ENCODE assay signal across 1 cellular context in genomic region chr19:31372245-31372781, GRCh38.
TF ChIP-seq lines count a peak whose summit lies in the region.

No MANE protein-coding gene starts in this region.

TF ChIP-seq in SK-N-SH, 30 proteins besides CTCF, POLR2A, EP300 and RAD21 (continued from another document):
- TF ChIP-seq, protein P1, sequence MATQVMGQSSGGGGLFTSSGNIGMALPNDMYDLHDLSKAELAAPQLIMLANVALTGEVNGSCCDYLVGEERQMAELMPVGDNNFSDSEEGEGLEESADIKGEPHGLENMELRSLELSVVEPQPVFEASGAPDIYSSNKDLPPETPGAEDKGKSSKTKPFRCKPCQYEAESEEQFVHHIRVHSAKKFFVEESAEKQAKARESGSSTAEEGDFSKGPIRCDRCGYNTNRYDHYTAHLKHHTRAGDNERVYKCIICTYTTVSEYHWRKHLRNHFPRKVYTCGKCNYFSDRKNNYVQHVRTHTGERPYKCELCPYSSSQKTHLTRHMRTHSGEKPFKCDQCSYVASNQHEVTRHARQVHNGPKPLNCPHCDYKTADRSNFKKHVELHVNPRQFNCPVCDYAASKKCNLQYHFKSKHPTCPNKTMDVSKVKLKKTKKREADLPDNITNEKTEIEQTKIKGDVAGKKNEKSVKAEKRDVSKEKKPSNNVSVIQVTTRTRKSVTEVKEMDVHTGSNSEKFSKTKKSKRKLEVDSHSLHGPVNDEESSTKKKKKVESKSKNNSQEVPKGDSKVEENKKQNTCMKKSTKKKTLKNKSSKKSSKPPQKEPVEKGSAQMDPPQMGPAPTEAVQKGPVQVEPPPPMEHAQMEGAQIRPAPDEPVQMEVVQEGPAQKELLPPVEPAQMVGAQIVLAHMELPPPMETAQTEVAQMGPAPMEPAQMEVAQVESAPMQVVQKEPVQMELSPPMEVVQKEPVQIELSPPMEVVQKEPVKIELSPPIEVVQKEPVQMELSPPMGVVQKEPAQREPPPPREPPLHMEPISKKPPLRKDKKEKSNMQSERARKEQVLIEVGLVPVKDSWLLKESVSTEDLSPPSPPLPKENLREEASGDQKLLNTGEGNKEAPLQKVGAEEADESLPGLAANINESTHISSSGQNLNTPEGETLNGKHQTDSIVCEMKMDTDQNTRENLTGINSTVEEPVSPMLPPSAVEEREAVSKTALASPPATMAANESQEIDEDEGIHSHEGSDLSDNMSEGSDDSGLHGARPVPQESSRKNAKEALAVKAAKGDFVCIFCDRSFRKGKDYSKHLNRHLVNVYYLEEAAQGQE (IDR thresholded peaks at IDR 0.05; ENCODE audit: low read depth, low read length) = no peak
- TF ChIP-seq, protein P2, sequence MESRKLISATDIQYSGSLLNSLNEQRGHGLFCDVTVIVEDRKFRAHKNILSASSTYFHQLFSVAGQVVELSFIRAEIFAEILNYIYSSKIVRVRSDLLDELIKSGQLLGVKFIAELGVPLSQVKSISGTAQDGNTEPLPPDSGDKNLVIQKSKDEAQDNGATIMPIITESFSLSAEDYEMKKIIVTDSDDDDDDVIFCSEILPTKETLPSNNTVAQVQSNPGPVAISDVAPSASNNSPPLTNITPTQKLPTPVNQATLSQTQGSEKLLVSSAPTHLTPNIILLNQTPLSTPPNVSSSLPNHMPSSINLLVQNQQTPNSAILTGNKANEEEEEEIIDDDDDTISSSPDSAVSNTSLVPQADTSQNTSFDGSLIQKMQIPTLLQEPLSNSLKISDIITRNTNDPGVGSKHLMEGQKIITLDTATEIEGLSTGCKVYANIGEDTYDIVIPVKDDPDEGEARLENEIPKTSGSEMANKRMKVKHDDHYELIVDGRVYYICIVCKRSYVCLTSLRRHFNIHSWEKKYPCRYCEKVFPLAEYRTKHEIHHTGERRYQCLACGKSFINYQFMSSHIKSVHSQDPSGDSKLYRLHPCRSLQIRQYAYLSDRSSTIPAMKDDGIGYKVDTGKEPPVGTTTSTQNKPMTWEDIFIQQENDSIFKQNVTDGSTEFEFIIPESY (IDR thresholded peaks at IDR 0.05; ENCODE audit: borderline replicate concordance, low read depth) = no peak
- no peak for TF ChIP-seq EZH2phosphoT487 (IDR thresholded peaks at IDR 0.05; ENCODE audit: borderline replicate concordance, low read depth)
- TF ChIP-seq IRF3 (IDR thresholded peaks at IDR 0.05; ENCODE audit: low read depth, low read length) = no peak
- TF ChIP-seq JUND (IDR thresholded peaks at IDR 0.05) = no peak
- TF ChIP-seq TAF1 (IDR thresholded peaks at IDR 0.05; ENCODE audit: borderline replicate concordance, low read depth, low read length) = no peak
- no peak for TF ChIP-seq MEF2A (IDR thresholded peaks at IDR 0.05; ENCODE audit: borderline replicate concordance, low read depth)
- TF ChIP-seq RFX5 (IDR thresholded peaks at IDR 0.05; ENCODE audit: low read length) = no peak
- no peak for TF ChIP-seq SIN3A (IDR thresholded peaks at IDR 0.05; ENCODE audit: borderline replicate concordance, low read depth, low read length)
- TF ChIP-seq, protein P3, sequence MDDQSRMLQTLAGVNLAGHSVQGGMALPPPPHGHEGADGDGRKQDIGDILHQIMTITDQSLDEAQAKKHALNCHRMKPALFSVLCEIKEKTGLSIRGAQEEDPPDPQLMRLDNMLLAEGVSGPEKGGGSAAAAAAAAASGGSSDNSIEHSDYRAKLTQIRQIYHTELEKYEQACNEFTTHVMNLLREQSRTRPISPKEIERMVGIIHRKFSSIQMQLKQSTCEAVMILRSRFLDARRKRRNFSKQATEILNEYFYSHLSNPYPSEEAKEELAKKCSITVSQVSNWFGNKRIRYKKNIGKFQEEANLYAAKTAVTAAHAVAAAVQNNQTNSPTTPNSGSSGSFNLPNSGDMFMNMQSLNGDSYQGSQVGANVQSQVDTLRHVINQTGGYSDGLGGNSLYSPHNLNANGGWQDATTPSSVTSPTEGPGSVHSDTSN (IDR thresholded peaks at IDR 0.05) = no peak
- TF ChIP-seq POLR2AphosphoS5 (IDR thresholded peaks at IDR 0.05; ENCODE audit: low read depth, low read length) = no peak
